16 cellular contexts compared by ENCODE assay signal in the genomic region with DNA sequence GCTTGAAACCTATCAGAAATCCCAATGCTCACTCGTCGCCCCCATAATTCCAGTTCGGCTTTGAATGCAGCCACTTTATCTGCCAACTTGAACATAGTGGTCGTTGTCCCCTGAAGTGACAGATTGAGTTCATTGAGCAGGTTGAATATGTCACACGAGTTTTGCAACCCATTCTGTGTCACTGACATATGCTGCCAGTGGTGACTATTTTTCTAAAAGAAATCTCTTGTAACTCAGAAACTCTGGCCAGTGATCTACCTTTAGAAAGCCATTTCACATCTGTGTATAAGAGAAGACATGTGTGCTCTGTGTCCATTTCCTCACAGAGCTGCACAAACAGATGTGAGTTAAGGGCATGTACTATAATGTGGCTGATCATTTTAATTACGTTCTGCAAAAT. TPM values are rescaled to one million over a fixed set of nuclear protein-coding genes. Genes with fewer than 3 reads are reported as not detected.
DNase-seq lines count a peak whose midpoint lies in the region; ATAC-seq, FAIRE-seq and TF ChIP-seq lines count a peak whose summit lies in the region.
"Had no signal": no experiment of that assay in that cellular context is flagged by ENCODE, and none has a peak within 500 bp of the region (broad histone marks: within the 10 kb centered on the region; RNA-seq: fewer than 3 reads in every experiment).

No MANE protein-coding gene starts in this region.

- CTCF ChIA-PET in HepG2 (lab: Yijun Ruan, JAX; ENCODE audit: low intra/inter-chr PET ratio, low total read pairs) = no interaction called here

- peak overlapping the region; percentile 59 to 89 for H3K27ac ChIP-seq in liver (ENCODE audit: low read depth in 1 of 2, low read length in 2 of 2)
- no peak overlapping the region for H3K27ac ChIP-seq in HepG2 (ENCODE audit: extremely low read length, insufficient read depth, low read length)
- H3K27ac ChIP-seq in parathyroid adenoma = peak overlapping the region; percentile 65
- peak overlapping the region; percentile 39 for H3K27ac ChIP-seq in suprapubic skin
- no peak overlapping the region for H3K27ac ChIP-seq in coronary artery
- H3K27ac ChIP-seq: 22Rv1, A549, C4-2B had no signal

- TF ChIP-seq RAD21 in liver (IDR thresholded peaks at IDR 0.05) (no peak), HepG2 (CRISPR knock-in tag; IDR thresholded peaks at IDR 0.05) (no peak)

- TF ChIP-seq POLR2A in HepG2 (IDR thresholded peaks at IDR 0.05; ENCODE audit: insufficient read depth in 1 of 2, low read depth in 2 of 2, low read length in 2 of 2) (no peak), suprapubic skin (IDR thresholded peaks at IDR 0.05) (no peak)

- H3K4me2 ChIP-seq in HepG2 (ENCODE audit: low read depth, low read length) = no peak overlapping the region
- no peak overlapping the region for H3K4me2 ChIP-seq in parathyroid adenoma (ENCODE audit: low read length)
- H3K4me2 ChIP-seq: A549 had no signal

- H3K4me1 ChIP-seq in liver (ENCODE audit: control insufficient read depth in 4 of 4, insufficient read depth in 4 of 4, low read length in 3 of 4) (peaks cover 4 to 19% (median 12%) of the 10 kb centered on the region in 4 donors), HepG2 (ENCODE audit: insufficient read depth, low read length) (peaks cover 53% of the 10 kb centered on the region), parathyroid adenoma (peaks cover 17% of the 10 kb centered on the region), suprapubic skin (peaks cover 11% of the 10 kb centered on the region)
- H3K4me1 ChIP-seq: HAP-1 had no signal

- POLR2A ChIA-PET in HepG2 (lab: Yijun Ruan, JAX) = no interaction called here

- no peak for DNase-seq in HepG2 (ENCODE audit: low spot score)
- no peak for DNase-seq in left lobe of liver (ENCODE audit: low spot score)
- no peak for DNase-seq in suprapubic skin (ENCODE audit: low spot score in 2 of 2)
- DNase-seq in SHP77 treated with DMSO at 0.1 percent for 48 hours (lab: John Stamatoyannopoulos, UW) = no peak
- no peak for DNase-seq in midbrain (lab: John Stamatoyannopoulos, UW)
- no peak for DNase-seq in coronary artery (ENCODE audit: low spot score)
- DNase-seq: CD4-positive, alpha-beta memory T cell; DMS79 treated with DMSO at 0.1 percent for 48 hours; GF-D8 had no signal

- H3K27me3 ChIP-seq in liver (ENCODE audit: control insufficient read depth in 4 of 4, insufficient read depth in 4 of 4, low read length in 3 of 4) (no peaks in the 10 kb centered on the region), HepG2 (ENCODE audit: control insufficient read depth in 1 of 2, insufficient read depth in 2 of 2, low read length in 2 of 2) (no peaks in the 10 kb centered on the region), parathyroid adenoma (ENCODE audit: control insufficient read depth, insufficient read depth, low read length) (no peaks in the 10 kb centered on the region), suprapubic skin (no peaks in the 10 kb centered on the region)

- no TSS peak for BruUV-seq in HepG2 (replicated peaks; lab: Mats Ljungman, UMichigan)

- no peaks in the 10 kb centered on the region for H3K79me2 ChIP-seq in HepG2 (ENCODE audit: insufficient read depth, low read length)
- H3K79me2 ChIP-seq in parathyroid adenoma = peaks cover 30% of the 10 kb centered on the region

- no peak overlapping the region for H3K4me3 ChIP-seq in liver (ENCODE audit: low read depth in 1 of 3, low read length in 3 of 3)
- H3K4me3 ChIP-seq in HepG2 (replicated peaks in 1 of 3; ENCODE audit: insufficient read depth in 1 of 3, low read depth in 2 of 3, low read length in 3 of 3) = no peak overlapping the region
- no peak overlapping the region for H3K4me3 ChIP-seq in parathyroid adenoma (ENCODE audit: low read depth, low read length)
- no peak overlapping the region for H3K4me3 ChIP-seq in suprapubic skin
- H3K4me3 ChIP-seq in coronary artery = no peak overlapping the region
- H3K4me3 ChIP-seq: A549, GM23248, HAP-1 had no signal

- H2AFZ ChIP-seq in HepG2 (ENCODE audit: low read length) (no peak overlapping the region), parathyroid adenoma (peak overlapping the region; percentile 68)
- H2AFZ ChIP-seq: GM23248 had no signal

- H3K9me3 ChIP-seq in liver (ENCODE audit: control insufficient read depth in 4 of 4, low read length in 3 of 4) = no peaks in the 10 kb centered on the region
- H3K9me3 ChIP-seq in HepG2 (ENCODE audit: low read length) = no peaks in the 10 kb centered on the region
- no peaks in the 10 kb centered on the region for H3K9me3 ChIP-seq in parathyroid adenoma (ENCODE audit: control insufficient read depth, low read length)
- H3K9me3 ChIP-seq in suprapubic skin = no peaks in the 10 kb centered on the region
- H3K9me3 ChIP-seq: A549, HAP-1 had no signal

- no peak for TF ChIP-seq CTCF in liver (IDR thresholded peaks at IDR 0.05; ENCODE audit: low read depth, low read length, missing input control)
- no peak for TF ChIP-seq CTCF in HepG2 (CRISPR knock-in tag; IDR thresholded peaks at IDR 0.05)
- no peak for TF ChIP-seq CTCF in parathyroid adenoma (IDR thresholded peaks at IDR 0.05)
- no peak for TF ChIP-seq CTCF in suprapubic skin (IDR thresholded peaks at IDR 0.05)
- TF ChIP-seq CTCF in coronary artery (IDR thresholded peaks at IDR 0.05) = no peak

- WGBS in liver = 56% methylated on average over 6 of the region's 6 CpGs
- WGBS in HepG2 (ENCODE audit: low lambda C conversion rate) = 84% methylated on average over 6 of the region's 6 CpGs
- 71% methylated on average over 6 of the region's 6 CpGs for WGBS in suprapubic skin

- no peak for ATAC-seq in HepG2
- peak; percentile 40 for ATAC-seq in left lobe of liver
- ATAC-seq: A549 had no signal

- TF ChIP-seq EP300 in HepG2 (IDR thresholded peaks at IDR 0.05; ENCODE audit: low read depth in 2 of 2, low read length in 2 of 2) (no peak), HepG2 (CRISPR knock-in tag; IDR thresholded peaks at IDR 0.05; ENCODE audit: borderline replicate concordance) (no peak), suprapubic skin (IDR thresholded peaks at IDR 0.05) (no peak)

- no peak for FAIRE-seq in HepG2 (lab: Jason Lieb, UNC)
- FAIRE-seq: A549 had no signal

- no peaks in the 10 kb centered on the region for H4K20me1 ChIP-seq in HepG2 (ENCODE audit: insufficient read depth, low read length)

- in situ Hi-C loops in HepG2 (cut with HindIII; ENCODE audit: extremely low pct_ligation_motif_present, low pct_unique_long_range_greater_than_20kb) = no loop called here

- H3K9ac ChIP-seq in liver (ENCODE audit: low read depth in 1 of 2, low read length in 2 of 2) (no peak overlapping the region), HepG2 (ENCODE audit: insufficient read depth, low read depth, low read length) (no peak overlapping the region), parathyroid adenoma (no peak overlapping the region)
- H3K9ac ChIP-seq: GM23248 had no signal

- H3K36me3 ChIP-seq in liver (ENCODE audit: control insufficient read depth in 4 of 4, insufficient read depth in 3 of 4, low read depth in 1 of 4, low read length in 3 of 4) = no peaks in the 10 kb centered on the region
- no peaks in the 10 kb centered on the region for H3K36me3 ChIP-seq in HepG2 (replicated peaks in 1 of 2; ENCODE audit: control insufficient read depth in 1 of 2, insufficient read depth in 2 of 2, low read length in 2 of 2)
- H3K36me3 ChIP-seq in parathyroid adenoma (ENCODE audit: control insufficient read depth, insufficient read depth, low read length) = no peaks in the 10 kb centered on the region
- H3K36me3 ChIP-seq in suprapubic skin = no peaks in the 10 kb centered on the region
- H3K36me3 ChIP-seq: HAP-1 had no signal

- intact Hi-C loops in HepG2 (cut with micrococcal nuclease; ENCODE audit: unreplicated experiment) = no loop called here

TF ChIP-seq in liver, 16 proteins besides CTCF, POLR2A, EP300 and RAD21 (continues in another document):
- TF ChIP-seq, protein P1, sequence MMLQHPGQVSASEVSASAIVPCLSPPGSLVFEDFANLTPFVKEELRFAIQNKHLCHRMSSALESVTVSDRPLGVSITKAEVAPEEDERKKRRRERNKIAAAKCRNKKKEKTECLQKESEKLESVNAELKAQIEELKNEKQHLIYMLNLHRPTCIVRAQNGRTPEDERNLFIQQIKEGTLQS (IDR thresholded peaks at IDR 0.05) = no peak
- no peak for TF ChIP-seq SP1 (IDR thresholded peaks at IDR 0.05)

TF ChIP-seq in HepG2, 621 proteins besides CTCF, POLR2A, EP300 and RAD21 (continues in another document):
- TF ChIP-seq MTF1 (CRISPR knock-in tag; IDR thresholded peaks at IDR 0.05) = no peak

RNA-seq across cellular contexts. Expression of a gene that starts 47.0 kb away (rescaled TPM):
- total RNA-seq in liver (10 to 100 TPM; 37.7 to 74.1 TPM), HepG2 (2016; rRNA removed; fragmentation: Illumina TruSeq; extraction: Trizol) (61.4 and 68.5 TPM in 2 replicates), left lobe of liver (83.2 TPM), suprapubic skin (100 to 1,000 TPM in 3 of 4 donors, 10 to 100 TPM in 1; 98.5 to 127 (median 110) TPM)
- polyA plus RNA-seq in liver (10 to 100 TPM; 26.0 to 27.5 TPM), HepG2 (2011; rRNA removed) (45.2 and 52.0 TPM in 2 replicates)
- 8.7 and 8.9 TPM in 2 replicates for total RNA-seq in HepG2 (2016; cell fraction: cytosol; rRNA removed; fragmentation: Illumina TruSeq; extraction: Trizol; ENCODE audit: low read depth)
- 57.6 and 62.0 TPM in 2 replicates for total RNA-seq in HepG2 (2016; cell fraction: insoluble cytoplasmic fraction; rRNA removed; fragmentation: Illumina TruSeq; extraction: Trizol)
- total RNA-seq in HepG2 (2016; cell fraction: membrane; rRNA removed; fragmentation: Illumina TruSeq; extraction: Trizol) = 36.8 and 41.2 TPM in 2 replicates
- 72.6 and 80.1 TPM in 2 replicates for total RNA-seq in HepG2 (2016; cell fraction: nucleus; rRNA removed; fragmentation: Illumina TruSeq; extraction: Trizol)
- 29.4 and 31.7 TPM in 2 replicates for polyA plus RNA-seq in HepG2 (2011; cell fraction: cytosol; rRNA removed)
- 74.2 and 76.9 TPM in 2 replicates for polyA plus RNA-seq in HepG2 (2011; cell fraction: nucleus; rRNA removed)
- polyA plus RNA-seq in HepG2 (2012) = 59.4 and 62.0 TPM in 2 replicates
- 4.0 and 4.5 TPM in 2 replicates for polyA plus RNA-seq in HepG2 (2016; cell fraction: cytosol; fragmentation: Illumina TruSeq; extraction: Trizol; ENCODE audit: low read depth)
- 69.6 and 92.6 TPM in 2 replicates for polyA plus RNA-seq in HepG2 (2016; cell fraction: insoluble cytoplasmic fraction; fragmentation: Illumina TruSeq; extraction: Trizol; ENCODE audit: low read depth)
- 15.3 and 19.6 TPM in 2 replicates for polyA plus RNA-seq in HepG2 (2016; cell fraction: membrane; fragmentation: Illumina TruSeq; extraction: Trizol; ENCODE audit: low read depth)
- polyA plus RNA-seq in HepG2 (2016; cell fraction: nucleus; fragmentation: Illumina TruSeq; extraction: Trizol; ENCODE audit: insufficient read depth, low read depth) = 143 and 158 TPM in 2 replicates
- 72.7 and 144 TPM in 2 replicates for polyA minus RNA-seq in HepG2 (2011; rRNA and poly(A)+ RNA removed; ENCODE audit: low replicate concordance)
- polyA minus RNA-seq in HepG2 (2011; cell fraction: cytosol; rRNA and poly(A)+ RNA removed) = 40.8 and 53.5 TPM in 2 replicates
- 66.0 and 100 TPM in 2 replicates for polyA minus RNA-seq in HepG2 (2011; cell fraction: nucleus; rRNA and poly(A)+ RNA removed)

Comparison
In these comparisons a context has a peak if more than half of its experiments do, and no peak if none do; other contexts are left out.
1. H3K27ac ChIP-seq: peak in liver (2 of 2), parathyroid adenoma (single experiment) and suprapubic skin (single experiment); none in HepG2 (single experiment) and coronary artery (0 of 2).